Comparison of ENCODE assay signal across 2 cellular contexts in genomic region chr17:63500548-63501390, GRCh38.
TF ChIP-seq lines count a peak whose summit lies in the region.

No MANE protein-coding gene starts in this region.

TF ChIP-seq in HEK293, 187 proteins besides CTCF, POLR2A, EP300 and RAD21 (continues in another document):
- TF ChIP-seq KLF17 (tag by site-specific recombination; IDR thresholded peaks at IDR 0.05) (peak; percentile 43; the same call in 1 of the 2 replicates), WT1 (tag by site-specific recombination; IDR thresholded peaks at IDR 0.05) (0 out of 2 replicates have a peak, but pooled peaks have one; percentile 17), ZNF37A (tag by site-specific recombination; IDR thresholded peaks at IDR 0.05) (no peak), PRDM6 (tag by site-specific recombination; IDR thresholded peaks at IDR 0.05) (no peak), ZNF398 (tag by site-specific recombination; IDR thresholded peaks at IDR 0.05) (peak; percentile 61), ZNF610 (tag by site-specific recombination; IDR thresholded peaks at IDR 0.05; ENCODE audit: borderline replicate concordance) (no peak), ZNF223 (tag by site-specific recombination; IDR thresholded peaks at IDR 0.05) (no peak), ZNF157 (tag by site-specific recombination; IDR thresholded peaks at IDR 0.05) (no peak), ZNF311 (tag by site-specific recombination; IDR thresholded peaks at IDR 0.05; ENCODE audit: borderline replicate concordance) (0 out of 2 replicates have a peak, but pooled peaks have one; percentile 41), ZNF488 (tag by site-specific recombination; IDR thresholded peaks at IDR 0.05) (no peak), ZNF366 (tag by site-specific recombination; conservative IDR thresholded peaks at IDR 0.05) (0 out of 2 replicates have a peak, but pooled peaks have one; percentile 21), KLF1 (tag by site-specific recombination; IDR thresholded peaks at IDR 0.05) (no peak), PRDM1 (tag by site-specific recombination; IDR thresholded peaks at IDR 0.05) (0 out of 2 replicates have a peak, but pooled peaks have one; percentile 21), PATZ1 (tag by site-specific recombination; IDR thresholded peaks at IDR 0.05) (no peak), SCRT1 (tag by site-specific recombination; IDR thresholded peaks at IDR 0.05; ENCODE audit: borderline replicate concordance) (no peak), ZNF148 (tag by site-specific recombination; IDR thresholded peaks at IDR 0.05; ENCODE audit: borderline replicate concordance) (0 out of 2 replicates have a peak, but pooled peaks have one; percentile 57)

TF ChIP-seq in HepG2, 621 proteins besides CTCF, POLR2A, EP300 and RAD21:
- TF ChIP-seq HMGXB3 (CRISPR knock-in tag; IDR thresholded peaks at IDR 0.05; ENCODE audit: borderline replicate concordance) (peak; percentile 58; the same call in 1 of the 2 replicates), ZNF263 (CRISPR knock-in tag; IDR thresholded peaks at IDR 0.05) (peak; percentile 86), PCBP2 (optimal IDR thresholded peaks at IDR 0.05; ENCODE audit: low read depth, low read length, poor library complexity, severe bottlenecking) (peak; percentile 72), ZNF12 (CRISPR knock-in tag; IDR thresholded peaks at IDR 0.05) (no peak)
